ENCODE assay signal across 8 cellular contexts in the genomic region with DNA sequence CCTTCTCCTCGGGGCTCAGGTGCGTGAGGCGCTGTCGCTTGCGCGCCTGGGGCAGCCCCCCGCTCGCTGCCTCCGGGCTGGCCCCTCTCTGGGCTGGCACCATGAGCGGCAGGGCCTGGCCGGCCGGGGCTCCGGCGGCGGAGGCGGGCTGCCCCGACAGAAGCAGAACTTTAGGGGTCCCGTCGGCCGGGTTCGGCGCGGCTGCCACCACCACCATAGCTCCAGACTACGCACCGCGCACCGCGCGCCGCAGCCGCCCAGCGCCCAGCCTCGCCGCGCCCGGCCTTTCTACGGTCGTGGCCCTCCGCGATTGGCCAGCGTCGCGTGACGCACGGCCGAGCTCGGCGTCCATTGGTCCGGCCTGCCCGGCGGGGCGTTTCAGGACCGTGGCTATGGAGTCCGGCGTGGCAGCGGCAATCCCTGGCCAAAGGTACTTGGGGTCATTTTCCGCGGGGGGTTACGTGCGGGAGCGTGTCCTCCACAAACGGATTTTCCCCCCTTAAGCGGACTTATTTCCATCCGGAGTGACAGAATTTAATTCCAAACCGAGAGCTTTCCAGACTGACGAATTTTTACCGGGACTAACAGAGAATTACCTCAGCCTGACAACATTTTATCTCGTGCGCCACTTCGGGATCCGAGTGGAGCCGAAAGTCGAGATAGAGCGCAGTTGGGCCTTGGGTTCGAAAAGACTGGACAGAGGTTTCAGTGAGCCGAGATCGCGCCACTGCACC. TPM values are rescaled to one million over a fixed set of nuclear protein-coding genes. Genes with fewer than 3 reads are reported as not detected.
DNase-seq lines count a peak whose midpoint lies in the region; ATAC-seq and TF ChIP-seq lines count a peak whose summit lies in the region.

A gene (minus strand): TSS at position 262 of the 734 bp plus-strand sequence.

- peak within 1 kb of the TSS; percentile 99 for H3K27ac Mint-ChIP-seq in activated CD4-positive, alpha-beta T cell treated with anti-CD3 and anti-CD28 coated beads for 36 hours
- H3K27ac Mint-ChIP-seq in chondrocyte (ENCODE audit: unreplicated experiment) = peak within 1 kb of the TSS; percentile 98

- in situ Hi-C loops in GM18951 (cut with MboI; ENCODE audit: low sequenced_read_pairs, unreplicated experiment) = no loop called here

- DNase-seq in AG09319 (ENCODE audit: extremely low read depth, low read depth) (peak; percentile 88), NCI-H510A (lab: John Stamatoyannopoulos, UW) (peak; percentile 71), chondrocyte (ENCODE audit: low spot score) (peak; percentile 97), kidney epithelial cell (ENCODE audit: low read depth) (peak; percentile 56)
- peak; percentile 93 for DNase-seq in activated CD4-positive, alpha-beta T cell treated with anti-CD3 and anti-CD28 coated beads for 36 hours
- DNase-seq in stimulated activated CD4-positive, alpha-beta T cell treated with anti-CD3 and anti-CD28 coated beads, Interleukin-15, amount 100 ng/mL, for 24 hours = peak; percentile 91

- peaks cover 45% of the 10 kb centered on the region for H3K4me1 Mint-ChIP-seq in activated CD4-positive, alpha-beta T cell treated with anti-CD3 and anti-CD28 coated beads for 36 hours
- peaks cover 53% of the 10 kb centered on the region for H3K4me1 Mint-ChIP-seq in chondrocyte (ENCODE audit: low read depth)

- H3K9me3 Mint-ChIP-seq in activated CD4-positive, alpha-beta T cell treated with anti-CD3 and anti-CD28 coated beads for 36 hours (ENCODE audit: low read depth) = no peaks in the 10 kb centered on the region
- no peaks in the 10 kb centered on the region for H3K9me3 Mint-ChIP-seq in chondrocyte (ENCODE audit: low read depth)

- peak within 1 kb of the TSS; percentile 93 for H3K4me3 ChIP-seq in kidney epithelial cell (ENCODE audit: low read depth, low read length)

- H3K36me3 ChIP-seq in kidney epithelial cell (ENCODE audit: control insufficient read depth, insufficient read depth, low read length) = peaks cover 4% of the 10 kb centered on the region

- TF ChIP-seq POLR2A in GM18951 (IDR thresholded peaks at IDR 0.05; ENCODE audit: extremely low read depth, insufficient read depth, insufficient read length) = peak; percentile 98

- peak within 1 kb of the TSS; percentile 84 for H3K4me3 Mint-ChIP-seq in activated CD4-positive, alpha-beta T cell treated with anti-CD3 and anti-CD28 coated beads for 36 hours
- H3K4me3 Mint-ChIP-seq in chondrocyte (ENCODE audit: unreplicated experiment) = peak within 1 kb of the TSS; percentile 85

- CTCF ChIA-PET in activated CD4-positive, alpha-beta T cell treated with anti-CD3 and anti-CD28 coated beads for 36 hours (lab: Charles Lee) = interaction anchor here (0.6 to 2.8 kb wide), 9 partner anchors 9 to 236 kb away, joined by 3 to 22 read pairs (median 3); a partner anchor contains a TSS

- no peaks in the 10 kb centered on the region for H3K27me3 Mint-ChIP-seq in activated CD4-positive, alpha-beta T cell treated with anti-CD3 and anti-CD28 coated beads for 36 hours
- H3K27me3 Mint-ChIP-seq in chondrocyte (ENCODE audit: low read depth) = no peaks in the 10 kb centered on the region

- intact Hi-C loops in activated CD4-positive, alpha-beta T cell treated with anti-CD3 and anti-CD28 coated beads for 36 hours (cut with DNase I, micrococcal nuclease) = loop anchor here in 1 of 2 experiments (1.0 to 10.0 kb wide), 6 partner anchors 11 to 1624 kb away; a partner anchor contains a TSS

- POLR2A ChIA-PET in activated CD4-positive, alpha-beta T cell treated with anti-CD3 and anti-CD28 coated beads for 36 hours (lab: Charles Lee) = interaction anchor here (0.6 to 4.5 kb wide), 7 partner anchors 11 to 143 kb away, joined by 3 to 47 read pairs (median 6); a partner anchor contains a TSS

- peaks cover 44% of the 10 kb centered on the region for H3K36me3 Mint-ChIP-seq in activated CD4-positive, alpha-beta T cell treated with anti-CD3 and anti-CD28 coated beads for 36 hours (ENCODE audit: low read depth)
- H3K36me3 Mint-ChIP-seq in chondrocyte (ENCODE audit: low read depth) = peaks cover 33% of the 10 kb centered on the region

- TF ChIP-seq CTCF in AG09319 (IDR thresholded peaks at IDR 0.05; ENCODE audit: low read depth, low read length) (no peak), chondrocyte (IDR thresholded peaks at IDR 0.05) (no peak), kidney epithelial cell (IDR thresholded peaks at IDR 0.05; ENCODE audit: insufficient read depth, low read length, poor library complexity, severe bottlenecking) (no peak)

- H3K27me3 ChIP-seq in kidney epithelial cell (ENCODE audit: control insufficient read depth, insufficient read depth, low read length) = no peaks in the 10 kb centered on the region

- peak; percentile 88 for ATAC-seq in HG03175 (IDR thresholded peaks at IDR 0.05; ENCODE audit: unreplicated experiment)
- ATAC-seq in activated CD4-positive, alpha-beta T cell treated with anti-CD3 and anti-CD28 coated beads for 36 hours = peak; percentile 85

RNA-seq across cellular contexts. Expression of the gene that starts here (rescaled TPM):
- total RNA-seq in activated CD4-positive, alpha-beta T cell treated with anti-CD3 and anti-CD28 coated beads for 36 hours = 100 to 1,000 TPM in 1 of 2 experiments, 10 to 100 TPM in 1; 88.8 to 101 TPM
- total RNA-seq in chondrocyte (107 to 199 TPM (median 189 TPM) in 3 replicates), kidney epithelial cell (288 and 291 TPM in 2 replicates)

Comparison
In these comparisons a context has a peak if more than half of its experiments do, and no peak if none do; other contexts are left out.
1. Peak in every context shown above with its lines: DNase-seq, ATAC-seq and H3K4me3 ChIP-seq.